Comparison of ENCODE assay signal across 8 cellular contexts in the genomic region with DNA sequence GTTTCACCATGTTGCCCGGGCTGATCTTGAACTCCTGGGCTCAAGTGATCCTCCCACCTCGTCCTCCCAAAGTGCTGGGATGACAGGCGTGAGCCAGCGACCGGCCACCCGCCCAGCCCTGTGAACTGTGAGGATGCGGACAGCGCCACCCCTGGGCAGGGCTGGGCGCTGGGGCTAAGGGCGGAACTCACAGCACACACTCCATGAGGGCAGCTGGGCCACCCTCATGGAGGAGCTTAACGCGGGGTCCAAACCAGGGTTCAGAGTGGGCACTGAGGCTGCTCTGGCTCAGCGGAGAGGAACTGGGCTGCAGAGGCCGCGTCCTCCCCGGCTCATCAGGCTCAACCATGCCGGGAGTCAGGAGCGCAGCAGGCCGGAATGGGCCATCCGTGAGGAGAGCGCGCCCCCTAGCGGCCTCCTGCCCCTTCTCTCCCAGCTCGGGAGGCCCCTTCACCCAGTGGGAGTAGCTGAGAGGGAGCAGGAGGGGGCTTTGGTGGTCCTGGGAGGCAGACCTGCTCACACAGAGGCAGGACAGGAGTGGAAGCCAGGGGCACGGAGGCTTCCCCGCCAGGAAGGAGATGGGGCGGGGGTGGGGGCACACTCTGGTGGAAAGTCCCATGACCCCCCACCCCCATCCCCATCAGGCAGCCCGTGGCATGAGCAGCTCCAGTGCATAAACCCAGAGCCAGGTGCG. TPM values are rescaled to one million over a fixed set of nuclear protein-coding genes. Genes with fewer than 3 reads are reported as not detected.
DNase-seq lines count a peak whose midpoint lies in the region; ATAC-seq lines count a peak whose summit lies in the region.

No MANE protein-coding gene starts in this region.

- H3K4me3 Mint-ChIP-seq in CD8-positive, alpha-beta memory T cell: peak overlapping the region in 1 of 7 donors; percentile 42
- no peak overlapping the region for H3K4me3 Mint-ChIP-seq in activated CD8-positive, alpha-beta T cell treated with anti-CD3 and anti-CD28 coated beads, Interleukin-2, amount 10 ng/mL, durations not matched to agents 7 days and 5 days

- peak; percentile 47 to 75 (median 53) for DNase-seq in CD8-positive, alpha-beta memory T cell
- DNase-seq in NCI-H82 (lab: John Stamatoyannopoulos, UW): peak; percentile 88
- peak; percentile 72 for DNase-seq in activated CD8-positive, alpha-beta T cell treated with anti-CD3 and anti-CD28 coated beads, Interleukin-2, amount 10 ng/mL, durations not matched to agents 7 days and 5 days
- DNase-seq in effector CD8-positive, alpha-beta T cell (lab: John Stamatoyannopoulos, UW): peak; percentile 60
- peak; percentile 77 for DNase-seq in mesenchymal stem cell
- DNase-seq in stimulated activated CD8-positive, alpha-beta memory T cell treated with anti-CD3 and anti-CD28 coated beads, Interleukin-2, amount 100 ng/mL, for 48 hours (ENCODE audit: low read depth in 2 of 2): peak; percentile 53 to 62
- DNase-seq in GDM1 (lab: John Stamatoyannopoulos, UW): no peak

- H2AK5ac ChIP-seq in mesenchymal stem cell (ENCODE audit: low read length, severe bottlenecking): no peak overlapping the region

- no peak overlapping the region for H3K4me2 ChIP-seq in mesenchymal stem cell (ENCODE audit: low read length, poor library complexity, severe bottlenecking)

- H3K18ac ChIP-seq in mesenchymal stem cell (ENCODE audit: low read depth in 1 of 2, low read length in 2 of 2): peak overlapping the region in 1 of 2 experiments; percentile 37

- no peak overlapping the region for H3K4me3 ChIP-seq in CD8-positive, alpha-beta memory T cell (ENCODE audit: low read length)
- no peak overlapping the region for H3K4me3 ChIP-seq in mesenchymal stem cell (ENCODE audit: insufficient read depth in 1 of 2, low read depth in 1 of 2, low read length in 2 of 2)

- H2BK5ac ChIP-seq in mesenchymal stem cell (ENCODE audit: low read depth, low read length, poor library complexity, severe bottlenecking): no peak overlapping the region

- no peak overlapping the region for H2BK12ac ChIP-seq in mesenchymal stem cell (ENCODE audit: low read length in 2 of 2)

- H2BK120ac ChIP-seq in mesenchymal stem cell (ENCODE audit: low read depth, low read length): no peak overlapping the region

- H4K91ac ChIP-seq in mesenchymal stem cell (ENCODE audit: low read length): no peak overlapping the region

- CTCF ChIA-PET in CD8-positive, alpha-beta memory T cell (lab: Charles Lee): interaction anchor here (1.1 to 3.5 kb wide), 23 partner anchors 9 to 463 kb away, joined by 3 to 34 read pairs (median 6); partner anchors contain the start of genes CORO7 and PAM16
- CTCF ChIA-PET in activated CD8-positive, alpha-beta T cell treated with anti-CD3 and anti-CD28 coated beads, Interleukin-2, amount 10 ng/mL, durations not matched to agents 7 days and 5 days (lab: Charles Lee): interaction anchor here (0.7 to 3.4 kb wide), 27 partner anchors 9 to 496 kb away, joined by 3 to 40 read pairs (median 4); partner anchors contain the start of genes CORO7, PAM16 and TFAP4

- H3K14ac ChIP-seq in mesenchymal stem cell (ENCODE audit: low read length in 2 of 2): no peak overlapping the region

- H3K27ac ChIP-seq in CD8-positive, alpha-beta memory T cell (ENCODE audit: low read depth, low read length): no peak overlapping the region
- no peak overlapping the region for H3K27ac ChIP-seq in mesenchymal stem cell (ENCODE audit: low read length, poor library complexity, severe bottlenecking)

- 29% methylated on average over 29 of the region's 29 CpGs for WGBS in mesenchymal stem cell

- H3K4me1 ChIP-seq in CD8-positive, alpha-beta memory T cell (ENCODE audit: insufficient read depth, low read length): no peaks in the 10 kb centered on the region
- peaks cover 5% of the 10 kb centered on the region for H3K4me1 ChIP-seq in mesenchymal stem cell (ENCODE audit: control insufficient read depth, insufficient read depth, low read depth, low read length)

- H3K4me1 Mint-ChIP-seq in CD8-positive, alpha-beta memory T cell: peaks cover 23 to 43% (median 31%) of the 10 kb centered on the region in 3 donors
- H3K4me1 Mint-ChIP-seq in activated CD8-positive, alpha-beta T cell treated with anti-CD3 and anti-CD28 coated beads, Interleukin-2, amount 10 ng/mL, durations not matched to agents 7 days and 5 days (ENCODE audit: low read depth): peaks cover 5% of the 10 kb centered on the region

- no peak overlapping the region for H2BK15ac ChIP-seq in mesenchymal stem cell (ENCODE audit: low read depth, poor library complexity, severe bottlenecking)

- POLR2A ChIA-PET in CD8-positive, alpha-beta memory T cell (lab: Charles Lee): no interaction called here
- POLR2A ChIA-PET in activated CD8-positive, alpha-beta T cell treated with anti-CD3 and anti-CD28 coated beads, Interleukin-2, amount 10 ng/mL, durations not matched to agents 7 days and 5 days (lab: Charles Lee): interaction anchor here (0.7 to 1.8 kb wide), 3 partner anchors 11 to 143 kb away, joined by 3 to 8 read pairs (median 3); partner anchors contain the start of gene CORO7

- H3K27me3 Mint-ChIP-seq in CD8-positive, alpha-beta memory T cell: peaks cover 0 to 9% of the 10 kb centered on the region in 2 donors
- H3K27me3 Mint-ChIP-seq in activated CD8-positive, alpha-beta T cell treated with anti-CD3 and anti-CD28 coated beads, Interleukin-2, amount 10 ng/mL, durations not matched to agents 7 days and 5 days (ENCODE audit: low read depth): no peaks in the 10 kb centered on the region

- H3K9me3 ChIP-seq in CD8-positive, alpha-beta memory T cell (ENCODE audit: low read length): no peaks in the 10 kb centered on the region
- H3K9me3 ChIP-seq in mesenchymal stem cell (ENCODE audit: control insufficient read depth, low read length): no peaks in the 10 kb centered on the region

- H3K23ac ChIP-seq in mesenchymal stem cell (ENCODE audit: low read length in 2 of 2): no peak overlapping the region

- H3K9me3 Mint-ChIP-seq in CD8-positive, alpha-beta memory T cell: peaks cover 0 to 5% (median 0%) of the 10 kb centered on the region in 5 donors
- no peaks in the 10 kb centered on the region for H3K9me3 Mint-ChIP-seq in activated CD8-positive, alpha-beta T cell treated with anti-CD3 and anti-CD28 coated beads, Interleukin-2, amount 10 ng/mL, durations not matched to agents 7 days and 5 days (ENCODE audit: insufficient read depth)

- H3K36me3 ChIP-seq in CD8-positive, alpha-beta memory T cell (ENCODE audit: insufficient read depth, low read length): peaks cover 76% of the 10 kb centered on the region
- peaks cover 54 to 57% of the 10 kb centered on the region in 2 experiments for H3K36me3 ChIP-seq in mesenchymal stem cell (ENCODE audit: control insufficient read depth in 1 of 2, insufficient read depth in 2 of 2, low read depth in 1 of 2, low read length in 2 of 2)

- no peak overlapping the region for H3K4ac ChIP-seq in mesenchymal stem cell (ENCODE audit: low read depth in 1 of 2, low read length in 2 of 2)

- peak; percentile 52 for ATAC-seq in HG02678 (IDR thresholded peaks at IDR 0.05; ENCODE audit: unreplicated experiment)
- peak; percentile 57 for ATAC-seq in activated CD8-positive, alpha-beta T cell treated with anti-CD3 and anti-CD28 coated beads, Interleukin-2, amount 10 ng/mL, durations not matched to agents 7 days and 5 days

- H3K27me3 ChIP-seq in CD8-positive, alpha-beta memory T cell (ENCODE audit: insufficient read depth, low read length, poor library complexity, severe bottlenecking): no peaks in the 10 kb centered on the region
- no peaks in the 10 kb centered on the region for H3K27me3 ChIP-seq in mesenchymal stem cell (ENCODE audit: control insufficient read depth in 1 of 2, insufficient read depth in 1 of 2, low read length in 2 of 2)

- peak overlapping the region in 4 of 8 donors; percentile 47 to 87 (median 65) for H3K27ac Mint-ChIP-seq in CD8-positive, alpha-beta memory T cell
- no peak overlapping the region for H3K27ac Mint-ChIP-seq in activated CD8-positive, alpha-beta T cell treated with anti-CD3 and anti-CD28 coated beads, Interleukin-2, amount 10 ng/mL, durations not matched to agents 7 days and 5 days

- peak overlapping the region; percentile 49 for H3K9ac ChIP-seq in mesenchymal stem cell (ENCODE audit: low read length)

- H4K8ac ChIP-seq in mesenchymal stem cell (ENCODE audit: low read length): peak overlapping the region; percentile 73

- H2AFZ ChIP-seq in mesenchymal stem cell (ENCODE audit: low read depth, low read length): no peak overlapping the region

- peaks cover 4 to 86% (median 9%) of the 10 kb centered on the region in 3 donors for H3K36me3 Mint-ChIP-seq in CD8-positive, alpha-beta memory T cell
- H3K36me3 Mint-ChIP-seq in activated CD8-positive, alpha-beta T cell treated with anti-CD3 and anti-CD28 coated beads, Interleukin-2, amount 10 ng/mL, durations not matched to agents 7 days and 5 days (ENCODE audit: low read depth): peaks cover 46% of the 10 kb centered on the region

- peaks cover 8% of the 10 kb centered on the region for H3K79me1 ChIP-seq in mesenchymal stem cell (replicated peaks; ENCODE audit: low read length, poor library complexity, severe bottlenecking)

RNA-seq across cellular contexts. Expression of gene CORO7, which starts 13.8 kb away (rescaled TPM):
- total RNA-seq in CD8-positive, alpha-beta memory T cell: 10 to 100 TPM; 92.0 to 96.3 TPM
- 129 TPM for polyA plus RNA-seq in CD8-positive, alpha-beta memory T cell
- 100 to 1,000 TPM; 167 to 176 TPM for total RNA-seq in activated CD8-positive, alpha-beta T cell treated with anti-CD3 and anti-CD28 coated beads, Interleukin-2, amount 10 ng/mL, durations not matched to agents 7 days and 5 days
- 25.5 TPM for polyA plus RNA-seq in mesenchymal stem cell (2013, experiment 1 of 2)
- polyA plus RNA-seq in mesenchymal stem cell (2013, experiment 2 of 2): 22.1 TPM

RNA-seq across cellular contexts. Expression of gene DNAJA3, which starts 23.1 kb away (rescaled TPM):
- total RNA-seq in CD8-positive, alpha-beta memory T cell: 100 to 1,000 TPM; 104 to 108 TPM
- polyA plus RNA-seq in CD8-positive, alpha-beta memory T cell: 51.1 TPM
- 10 to 100 TPM; 55.1 to 61.4 TPM for total RNA-seq in activated CD8-positive, alpha-beta T cell treated with anti-CD3 and anti-CD28 coated beads, Interleukin-2, amount 10 ng/mL, durations not matched to agents 7 days and 5 days
- polyA plus RNA-seq in mesenchymal stem cell (2013, experiment 1 of 2): 27.3 TPM
- polyA plus RNA-seq in mesenchymal stem cell (2013, experiment 2 of 2): 27.3 TPM

RNA-seq across cellular contexts. Expression of gene VASN, which starts 30.9 kb away (rescaled TPM):
- total RNA-seq in CD8-positive, alpha-beta memory T cell: under 1 TPM in 1 of 2 experiments, not detected in 1; 0.31 TPM
- not detected for polyA plus RNA-seq in CD8-positive, alpha-beta memory T cell
- not detected for total RNA-seq in activated CD8-positive, alpha-beta T cell treated with anti-CD3 and anti-CD28 coated beads, Interleukin-2, amount 10 ng/mL, durations not matched to agents 7 days and 5 days
- 127 TPM for polyA plus RNA-seq in mesenchymal stem cell (2013, experiment 1 of 2)
- 127 TPM for polyA plus RNA-seq in mesenchymal stem cell (2013, experiment 2 of 2)

RNA-seq across cellular contexts. Expression of gene PAM16, which starts 51.5 kb away (rescaled TPM):
- 10 to 100 TPM; 66.6 to 70.2 TPM for total RNA-seq in CD8-positive, alpha-beta memory T cell
- polyA plus RNA-seq in CD8-positive, alpha-beta memory T cell: 38.6 TPM
- total RNA-seq in activated CD8-positive, alpha-beta T cell treated with anti-CD3 and anti-CD28 coated beads, Interleukin-2, amount 10 ng/mL, durations not matched to agents 7 days and 5 days: 10 to 100 TPM; 33.3 to 40.3 TPM
- polyA plus RNA-seq in mesenchymal stem cell (2013, experiment 1 of 2): 39.3 TPM
- polyA plus RNA-seq in mesenchymal stem cell (2013, experiment 2 of 2): 43.3 TPM
